21 cellular contexts compared by ENCODE assay signal in the genomic region with DNA sequence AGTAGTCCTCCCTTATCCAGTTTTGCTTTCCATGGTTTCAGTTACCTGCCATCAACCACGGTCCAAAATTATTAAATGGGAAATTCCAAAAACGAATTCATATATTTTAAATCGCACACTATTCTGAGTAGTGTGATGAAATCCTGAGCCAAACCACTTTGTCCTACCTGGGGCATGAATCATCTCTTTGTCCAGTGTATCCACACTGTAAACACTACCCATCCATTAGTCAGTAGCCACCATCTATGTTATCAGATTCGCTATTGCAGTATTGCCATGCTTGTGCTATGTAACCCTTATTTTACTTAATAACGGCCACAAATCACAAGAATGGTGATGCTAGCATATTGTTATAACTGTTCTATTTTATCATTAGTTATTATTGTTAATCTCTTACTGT.
DNase-seq lines count a peak whose midpoint lies in the region; ATAC-seq, FAIRE-seq and TF ChIP-seq lines count a peak whose summit lies in the region.
"Had no signal": no experiment of that assay in that cellular context is flagged by ENCODE, and none has a peak within 500 bp of the region (broad histone marks: within the 10 kb centered on the region; RNA-seq: fewer than 3 reads in every experiment).

No MANE protein-coding gene starts in this region.

- H3K4me3 ChIP-seq in A549 (no peak overlapping the region), bronchial epithelial cell (ENCODE audit: low read depth, low read length) (no peak overlapping the region), esophagus muscularis mucosa (no peak overlapping the region)
- H3K4me3 ChIP-seq: BLaER1, GM23248 had no signal

- 48% methylated on average over 5 of the region's 5 CpGs for WGBS in A549 (ENCODE audit: missing lambda C conversion rate)
- 66% methylated on average over 5 of the region's 5 CpGs for WGBS in esophagus muscularis mucosa

- TF ChIP-seq CTCF in A549 (IDR thresholded peaks at IDR 0.05) (no peak), bronchial epithelial cell (IDR thresholded peaks at IDR 0.05; ENCODE audit: insufficient read depth, low read length, severe bottlenecking) (no peak), esophagus muscularis mucosa (IDR thresholded peaks at IDR 0.05) (no peak)

- no peak for ATAC-seq in A549
- no peak for ATAC-seq in HG03520 (IDR thresholded peaks at IDR 0.05; ENCODE audit: unreplicated experiment)
- ATAC-seq in GM18519 (IDR thresholded peaks at IDR 0.05; ENCODE audit: low FRiP score, unreplicated experiment), result no peak
- ATAC-seq: CD8-positive, alpha-beta T cell had no signal

- intact Hi-C loops in esophagus muscularis mucosa (cut with DNase I), result no loop called here

- H3K27ac ChIP-seq in A549, result no peak overlapping the region
- H3K27ac ChIP-seq in esophagus muscularis mucosa (replicated peaks in 1 of 4), result no peak overlapping the region
- H3K27ac ChIP-seq: BLaER1, C4-2B, GM23248 had no signal

- H3K36me3 ChIP-seq in bronchial epithelial cell (ENCODE audit: control insufficient read depth, insufficient read depth, low read length), result no peaks in the 10 kb centered on the region
- no peaks in the 10 kb centered on the region for H3K36me3 ChIP-seq in esophagus muscularis mucosa
- H3K36me3 ChIP-seq: BLaER1 had no signal

- FAIRE-seq in A549 (lab: Jason Lieb, UNC) (peak; percentile 51), bronchial epithelial cell (lab: Jason Lieb, UNC) (no peak)
- FAIRE-seq: G401.6, GM12892, GM19239, H1 had no signal

- TF ChIP-seq EP300 in A549 (IDR thresholded peaks at IDR 0.05) (no peak), esophagus muscularis mucosa (IDR thresholded peaks at IDR 0.05) (no peak)

- DNase-seq in A549 (ENCODE audit: low read depth in 1 of 2, low spot score in 1 of 2) (no peak), DMS53 (lab: John Stamatoyannopoulos, UW) (peak; percentile 6), HuH-7 (ENCODE audit: low spot score) (peak; percentile 2), bronchial epithelial cell (ENCODE audit: low read depth) (peak; percentile 7), esophagus muscularis mucosa (ENCODE audit: extremely low spot score) (no peak)
- no peak for DNase-seq in stimulated activated CD4-positive, alpha-beta T cell treated with anti-CD3 and anti-CD28 coated beads, Interleukin-2, amount 100 ng/mL, for 24 hours
- DNase-seq: CD4-positive, CD25-positive, alpha-beta regulatory T cell; CD8-positive, alpha-beta T cell; DMS 273 treated with DMSO at 0.1 percent for 48 hours; DND-41; GM23248; H7; HCEC 1CT had no signal

- TF ChIP-seq POLR2A in A549 (IDR thresholded peaks at IDR 0.05; ENCODE audit: low read length) (no peak), esophagus muscularis mucosa (IDR thresholded peaks at IDR 0.05; ENCODE audit: low read depth) (no peak)

- H3K9me3 ChIP-seq in A549 (no peaks in the 10 kb centered on the region), esophagus muscularis mucosa (no peaks in the 10 kb centered on the region)
- H3K9me3 ChIP-seq: BLaER1 had no signal

- CTCF ChIA-PET in A549 (lab: Yijun Ruan, JAX), result no interaction called here

- H3K4me1 ChIP-seq in A549 (no peaks in the 10 kb centered on the region), esophagus muscularis mucosa (no peaks in the 10 kb centered on the region)
- H3K4me1 ChIP-seq: BLaER1 had no signal

- TF ChIP-seq RAD21 in A549 (conservative IDR thresholded peaks at IDR 0.05 in 1 of 2, IDR thresholded peaks at IDR 0.05 in 1 of 2), result no peak

- POLR2A ChIA-PET in A549 (lab: Yijun Ruan, JAX), result no interaction called here

- no peaks in the 10 kb centered on the region for H3K27me3 ChIP-seq in bronchial epithelial cell (ENCODE audit: control insufficient read depth, insufficient read depth, low read length)
- no peaks in the 10 kb centered on the region for H3K27me3 ChIP-seq in esophagus muscularis mucosa

- no peak overlapping the region for H3K4me2 ChIP-seq in A549
- H3K4me2 ChIP-seq: BLaER1 had no signal

TF ChIP-seq in A549, 52 proteins besides CTCF, POLR2A, EP300 and RAD21:
- TF ChIP-seq NR3C1 (IDR thresholded peaks at IDR 0.05), result no peak
- no peak for TF ChIP-seq MAFK (IDR thresholded peaks at IDR 0.05; ENCODE audit: partially characterized antibody)
- no peak for TF ChIP-seq RARB (CRISPR knock-in tag; IDR thresholded peaks at IDR 0.05)
- no peak for TF ChIP-seq POLR2AphosphoS2 (conservative IDR thresholded peaks at IDR 0.05; ENCODE audit: low read length)
- TF ChIP-seq FOSL2 (IDR thresholded peaks at IDR 0.05), result no peak
- no peak for TF ChIP-seq FOSL2 (CRISPR knock-in tag; IDR thresholded peaks at IDR 0.05)
- TF ChIP-seq, protein P1, sequence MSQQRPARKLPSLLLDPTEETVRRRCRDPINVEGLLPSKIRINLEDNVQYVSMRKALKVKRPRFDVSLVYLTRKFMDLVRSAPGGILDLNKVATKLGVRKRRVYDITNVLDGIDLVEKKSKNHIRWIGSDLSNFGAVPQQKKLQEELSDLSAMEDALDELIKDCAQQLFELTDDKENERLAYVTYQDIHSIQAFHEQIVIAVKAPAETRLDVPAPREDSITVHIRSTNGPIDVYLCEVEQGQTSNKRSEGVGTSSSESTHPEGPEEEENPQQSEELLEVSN (IDR thresholded peaks at IDR 0.05; ENCODE audit: borderline replicate concordance, low read depth), result no peak

Comparison
In these comparisons a context has a peak if more than half of its experiments do, and no peak if none do; other contexts are left out.
1. DNase-seq: peak in DMS53 (single experiment), HuH-7 (single experiment) and bronchial epithelial cell (single experiment); none in A549 (0 of 2), esophagus muscularis mucosa (single experiment) and stimulated activated CD4-positive, alpha-beta T cell treated with anti-CD3 and anti-CD28 coated beads, Interleukin-2, amount 100 ng/mL, for 24 hours (0 of 2).